Comparison of ENCODE assay signal across 23 cellular contexts in genomic region chr7:112260941-112261340, GRCh38. TPM values are rescaled to one million over a fixed set of nuclear protein-coding genes. Genes with fewer than 3 reads are reported as not detected.
DNase-seq lines count a peak whose midpoint lies in the region; FAIRE-seq and TF ChIP-seq lines count a peak whose summit lies in the region.
"Had no signal": no experiment of that assay in that cellular context is flagged by ENCODE, and none has a peak within 500 bp of the region (broad histone marks: within the 10 kb centered on the region; RNA-seq: fewer than 3 reads in every experiment).

No MANE protein-coding gene starts in this region.

- CTCF ChIA-PET in H1 (lab: Charles Lee; ENCODE audit: partially characterized antibody), result no interaction called here

- H4K91ac ChIP-seq in H1 (replicated peaks; ENCODE audit: insufficient read length, low read length), result no peak overlapping the region

- H4K5ac ChIP-seq in H1 (ENCODE audit: insufficient read length, low read depth, low read length), result no peak overlapping the region

- H3K27ac ChIP-seq in H1 (ENCODE audit: low read depth, low read length), result no peak overlapping the region
- H3K27ac ChIP-seq: 22Rv1, A549, C4-2B, GM23248, HL-60 had no signal

- no peaks in the 10 kb centered on the region for H3K23me2 ChIP-seq in H1 (ENCODE audit: low read depth, low read length)

- no peak overlapping the region for H4K8ac ChIP-seq in H1 (ENCODE audit: extremely low read depth, insufficient read depth, low read length)

- TF ChIP-seq POLR2A in H1 (IDR thresholded peaks at IDR 0.05; ENCODE audit: control extremely low read depth in 1 of 2, low read depth in 2 of 2, low read length in 2 of 2), result no peak

- no peak overlapping the region for H3K4ac ChIP-seq in H1 (replicated peaks; ENCODE audit: insufficient read length, low read depth, low read length)

- H2BK12ac ChIP-seq in H1 (ENCODE audit: low read depth, low read length), result no peak overlapping the region

- H3K14ac ChIP-seq in H1 (ENCODE audit: insufficient read length), result no peak overlapping the region

- no peak for TF ChIP-seq CTCF in D721Med (IDR thresholded peaks at IDR 0.05; ENCODE audit: insufficient read depth, missing control alignments)
- TF ChIP-seq CTCF in H1 (IDR thresholded peaks at IDR 0.05; ENCODE audit: control extremely low read depth in 1 of 3, insufficient read depth in 1 of 3, low read depth in 1 of 3, low read length in 3 of 3), result no peak

- no peaks in the 10 kb centered on the region for H3K9me3 ChIP-seq in H1 (ENCODE audit: insufficient read depth in 2 of 2, low read depth in 1 of 2, low read length in 1 of 2)
- H3K9me3 ChIP-seq: A549 had no signal

- POLR2A ChIA-PET in H1 (lab: Charles Lee; ENCODE audit: partially characterized antibody), result interaction anchor here (1.9 kb wide), 1 partner anchor 190 kb away, joined by 8 read pairs; the partner anchor contains the start of gene IFRD1

- H4K20me1 ChIP-seq in H1 (replicated peaks in 1 of 2; ENCODE audit: control insufficient read depth in 1 of 2, insufficient read depth in 2 of 2, low read length in 2 of 2), result no peaks in the 10 kb centered on the region

- H3K56ac ChIP-seq in H1 (replicated peaks; ENCODE audit: insufficient read length, low read depth, low read length), result no peak overlapping the region

- H3K36me3 ChIP-seq in H1 (ENCODE audit: control insufficient read depth in 2 of 4, insufficient read depth in 4 of 4, low read length in 3 of 4), result no peaks in the 10 kb centered on the region

- no peak overlapping the region for H2AK5ac ChIP-seq in H1 (ENCODE audit: low read depth, low read length)

- H3K9ac ChIP-seq in H1 (replicated peaks in 1 of 4; ENCODE audit: extremely low read depth in 1 of 4, low read depth in 3 of 4, low read length in 3 of 4), result no peak overlapping the region
- H3K9ac ChIP-seq: GM23248 had no signal

- H2BK5ac ChIP-seq in H1 (ENCODE audit: low read depth, low read length), result no peak overlapping the region

- H3K18ac ChIP-seq in H1 (ENCODE audit: extremely low read depth, low read length), result no peak overlapping the region

- 84% methylated on average over 2 of the region's 2 CpGs; no CpG with 5 or more reads in 1 of the 2 experiments for WGBS in H1 (ENCODE audit: extremely low coverage in 1 of 2, insufficient coverage in 1 of 2, insufficient read length in 1 of 2, insufficient replicate concordance in 2 of 2, low coverage in 1 of 2, low lambda C conversion rate in 2 of 2, missing lambda C conversion rate in 1 of 2), 2 experiments

- no peak for TF ChIP-seq EP300 in H1 (IDR thresholded peaks at IDR 0.05; ENCODE audit: borderline replicate concordance in 1 of 2, low read depth in 2 of 2, low read length in 2 of 2)

- peaks cover 0 to 26% of the 10 kb centered on the region in 2 experiments; a peak in 2 of 4 replicates for H3K79me2 ChIP-seq in H1 (ENCODE audit: control insufficient read depth in 1 of 2, insufficient read depth in 2 of 2, low read length in 2 of 2)

- FAIRE-seq in D721Med (lab: Jason Lieb, UNC), result peak; percentile 64
- FAIRE-seq in H1 (lab: Jason Lieb, UNC), result peak; percentile 24
- FAIRE-seq: A549, G401.6, GM12891, GM19239, H54, HTR-8/SVneo, K562 had no signal

- no peak overlapping the region for H3K4me3 ChIP-seq in H1 (ENCODE audit: extremely low read depth in 1 of 4, insufficient read depth in 2 of 4, low read depth in 3 of 4, low read length in 4 of 4)
- H3K4me3 ChIP-seq: A549, GM23248, K562 had no signal

- no peak overlapping the region for H2BK15ac ChIP-seq in H1 (ENCODE audit: low read length)

- peaks cover 0 to 6% (median 1%) of the 10 kb centered on the region in 4 experiments; a peak in 3 of 7 replicates for H3K4me1 ChIP-seq in H1 (replicated peaks in 1 of 4; ENCODE audit: control insufficient read depth in 3 of 4, insufficient read depth in 4 of 4, low read length in 3 of 4)

- H2AFZ ChIP-seq in H1 (ENCODE audit: low read length), result no peak overlapping the region
- H2AFZ ChIP-seq: GM23248 had no signal

- no peak overlapping the region for H3K4me2 ChIP-seq in H1 (ENCODE audit: insufficient read depth in 1 of 2, low read depth in 2 of 2, low read length in 2 of 2)
- H3K4me2 ChIP-seq: A549 had no signal

- H2BK20ac ChIP-seq in H1 (ENCODE audit: low read length), result no peak overlapping the region

- TF ChIP-seq RAD21 in H1 (IDR thresholded peaks at IDR 0.05 in 1 of 2, conservative IDR thresholded peaks at IDR 0.05 in 1 of 2; ENCODE audit: low read depth in 2 of 2, low read length in 2 of 2), result no peak

- H3K79me1 ChIP-seq in H1 (ENCODE audit: low read depth, low read length), result no peaks in the 10 kb centered on the region

- DNase-seq in D721Med (ENCODE audit: insufficient read length, low spot score), result no peak
- no peak for DNase-seq in H1 (ENCODE audit: low read depth in 1 of 2, low spot score in 2 of 2)
- DNase-seq in left kidney (ENCODE audit: low read depth, low spot score), result peak; percentile 26
- peak; percentile 30 for DNase-seq in retina
- DNase-seq in DMS 273 treated with DMSO at 0.1 percent for 48 hours (lab: John Stamatoyannopoulos, UW), result no peak
- DNase-seq in cerebellar cortex (ENCODE audit: low spot score), result no peak
- no peak for DNase-seq in stimulated activated naive CD4-positive, alpha-beta T cell treated with Interleukin-2 at 50 U/mL for 16 hours (lab: John Stamatoyannopoulos, UW)
- DNase-seq: AML-193; CD4-positive, alpha-beta T cell; DMS53; GM23248; HCEC 1CT; IMR-90 had no signal

- H2BK120ac ChIP-seq in H1 (replicated peaks; ENCODE audit: low read depth, low read length), result no peak overlapping the region

- H3K27me3 ChIP-seq in H1 (replicated peaks in 1 of 4; ENCODE audit: control insufficient read depth in 3 of 4, extremely low read depth in 1 of 4, insufficient read depth in 3 of 4, low read length in 3 of 4), result no peaks in the 10 kb centered on the region

- H3K23ac ChIP-seq in H1 (ENCODE audit: insufficient read length), result no peak overlapping the region

TF ChIP-seq in H1, 55 proteins besides CTCF, POLR2A, EP300 and RAD21:
- TF ChIP-seq RNF2 (IDR thresholded peaks at IDR 0.05; ENCODE audit: borderline replicate concordance, low read depth, low read length, missing control alignments, poor library complexity, severe bottlenecking) (no peak), ATF2 (IDR thresholded peaks at IDR 0.05; ENCODE audit: low read length) (no peak), NANOG (IDR thresholded peaks at IDR 0.05; ENCODE audit: insufficient read depth, low read depth, low read length, poor library complexity, severe bottlenecking) (no peak), JUND (IDR thresholded peaks at IDR 0.05; ENCODE audit: low read length) (no peak)

RNA-seq across cellular contexts. Expression of gene ZNF277, which starts 54.4 kb away (rescaled TPM):
- total RNA-seq in H1 (2021; fragmentation: NEBNext Ultra II Directional; extraction: Animal tissue kit (Norgen Biotek cat#: 25700)), result 18.0 and 21.7 TPM in 2 replicates
- polyA plus RNA-seq in H1 (2011; rRNA removed), result 2.7 and 5.1 TPM in 2 replicates
- 9.0 TPM for polyA plus RNA-seq in H1 (2011; cell fraction: cytosol; rRNA removed)
- polyA plus RNA-seq in H1 (2011; cell fraction: nucleus; rRNA removed), result 4.6 TPM
- 10.8 to 14.8 TPM (median 14.3 TPM) in 4 replicates for polyA plus RNA-seq in H1 (2012, experiment 1 of 2)
- polyA plus RNA-seq in H1 (2012, experiment 2 of 2), result 0.85 TPM
- 16.5 TPM for polyA plus RNA-seq in H1 (2013, experiment 1 of 2)
- polyA plus RNA-seq in H1 (2013, experiment 2 of 2), result 14.6 TPM
- polyA minus RNA-seq in H1 (2011; rRNA and poly(A)+ RNA removed), result 12.5 and 17.0 TPM in 2 replicates
- 18.2 TPM for polyA minus RNA-seq in H1 (2011; cell fraction: cytosol; rRNA and poly(A)+ RNA removed)
- polyA minus RNA-seq in H1 (2011; cell fraction: nucleus; rRNA and poly(A)+ RNA removed), result 35.2 TPM

RNA-seq across cellular contexts. Expression of gene DOCK4, which starts 54.7 kb away (rescaled TPM):
- total RNA-seq in H1 (2021; fragmentation: NEBNext Ultra II Directional; extraction: Animal tissue kit (Norgen Biotek cat#: 25700)), result 23.6 and 26.9 TPM in 2 replicates
- 5.1 and 6.2 TPM in 2 replicates for polyA plus RNA-seq in H1 (2011; rRNA removed)
- 6.9 TPM for polyA plus RNA-seq in H1 (2011; cell fraction: cytosol; rRNA removed)
- 11.4 TPM for polyA plus RNA-seq in H1 (2011; cell fraction: nucleus; rRNA removed)
- 6.3 to 9.0 TPM (median 7.3 TPM) in 4 replicates for polyA plus RNA-seq in H1 (2012, experiment 1 of 2)
- polyA plus RNA-seq in H1 (2012, experiment 2 of 2), result 0.58 TPM
- 8.0 TPM for polyA plus RNA-seq in H1 (2013, experiment 1 of 2)
- polyA plus RNA-seq in H1 (2013, experiment 2 of 2), result 9.6 TPM
- polyA minus RNA-seq in H1 (2011; rRNA and poly(A)+ RNA removed), result 34.0 and 41.7 TPM in 2 replicates
- 10.5 TPM for polyA minus RNA-seq in H1 (2011; cell fraction: cytosol; rRNA and poly(A)+ RNA removed)
- polyA minus RNA-seq in H1 (2011; cell fraction: nucleus; rRNA and poly(A)+ RNA removed), result 72.2 TPM

Comparison
In these comparisons a context has a peak if more than half of its experiments do, and no peak if none do; other contexts are left out.
1. DNase-seq: peak in left kidney (single experiment) and retina (single experiment); none in D721Med (single experiment), H1 (0 of 2), DMS 273 treated with DMSO at 0.1 percent for 48 hours (single experiment), cerebellar cortex (single experiment) and stimulated activated naive CD4-positive, alpha-beta T cell treated with Interleukin-2 at 50 U/mL for 16 hours (single experiment).